Comparison of ENCODE assay signal across 28 cellular contexts in the genomic region with DNA sequence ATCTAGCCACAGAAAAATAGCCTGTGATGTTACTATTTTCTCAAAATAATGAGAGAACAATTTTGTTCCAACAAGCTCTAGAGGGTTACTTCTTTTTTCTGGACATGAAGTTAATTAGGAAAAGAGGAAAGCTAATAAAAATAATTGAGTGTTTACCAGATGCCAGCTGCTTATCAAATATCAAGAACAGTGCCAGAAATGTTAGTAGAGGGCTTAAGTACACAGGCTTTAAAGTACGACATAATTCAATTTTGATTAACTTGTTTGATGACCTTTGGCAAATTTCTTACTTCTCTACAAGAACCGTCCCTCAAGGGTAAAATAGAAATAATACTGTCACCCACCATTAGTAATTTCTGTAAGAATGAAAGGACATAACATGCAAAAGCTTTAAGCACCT.
"Had no signal": no experiment of that assay in that cellular context is flagged by ENCODE, and none has a peak within 500 bp of the region (broad histone marks: within the 10 kb centered on the region; RNA-seq: fewer than 3 reads in every experiment).

No MANE protein-coding gene starts in this region.

- H3K9me3 Mint-ChIP-seq: activated CD4-positive, alpha-beta T cell treated with anti-CD3 and anti-CD28 coated beads, Interleukin-2, amount 10 ng/mL, durations not matched to agents 24 days and 14 days; activated naive CD4-positive, alpha-beta T cell treated with anti-CD3 and anti-CD28 coated beads, Interleukin-2, amount 50 U/mL, for 24 hours; activated T-helper 1 cell treated with anti-CD3 and anti-CD28 coated beads, Interleukin-12 subunit alpha, Interleukin-12 subunit beta, Interleukin-2, Interleukin-4 antibody, amounts not matched to agents 30 ng/mL and 10 ng/mL and 1 ng/mL, durations not matched to agents 14 hours and 24 hours and 36 hours had no signal

- H3K4me1 ChIP-seq: ascending aorta, SJSA1 had no signal

- ATAC-seq: activated CD8-positive, alpha-beta memory T cell treated with anti-CD3 and anti-CD28 coated beads, Interleukin-2, amount 10 ng/mL, durations not matched to agents 7 days and 5 days; body of pancreas; PC-3; T-helper 17 cell had no signal

- H3K36me3 Mint-ChIP-seq: activated CD8-positive, alpha-beta memory T cell treated with anti-CD3 and anti-CD28 coated beads, Interleukin-2, amount 10 ng/mL, durations not matched to agents 7 days and 5 days; activated naive CD4-positive, alpha-beta T cell treated with anti-CD3 and anti-CD28 coated beads, Interleukin-2, amount 50 U/mL, for 24 hours had no signal

- H3K9me3 ChIP-seq: ascending aorta, body of pancreas had no signal

- H3K4me3 Mint-ChIP-seq: activated B cell treated with CpG ODN at 0.5 μM for 24 hours; activated CD4-positive, alpha-beta T cell treated with anti-CD3 and anti-CD28 coated beads, Interleukin-2, amount 10 ng/mL, durations not matched to agents 24 days and 14 days; activated CD8-positive, alpha-beta memory T cell treated with anti-CD3 and anti-CD28 coated beads, Interleukin-2, amount 10 ng/mL, durations not matched to agents 7 days and 5 days; activated naive CD4-positive, alpha-beta T cell treated with anti-CD3 and anti-CD28 coated beads, Interleukin-2, amount 50 U/mL, for 24 hours; activated T-cell treated with anti-CD3 and anti-CD28 coated beads, Interleukin-2, amount 50 U/mL, for 24 hours; activated T-helper 1 cell treated with anti-CD3 and anti-CD28 coated beads, Interleukin-12 subunit alpha, Interleukin-12 subunit beta, Interleukin-2, Interleukin-4 antibody, amounts not matched to agents 30 ng/mL and 10 ng/mL and 1 ng/mL, durations not matched to agents 14 hours and 24 hours and 36 hours; IgD-negative memory B cell; T-helper 17 cell had no signal

- H3K4me1 Mint-ChIP-seq: activated B cell treated with CpG ODN at 0.5 μM for 24 hours; activated CD4-positive, alpha-beta T cell treated with anti-CD3 and anti-CD28 coated beads, Interleukin-2, amount 10 ng/mL, durations not matched to agents 24 days and 14 days; activated CD8-positive, alpha-beta memory T cell treated with anti-CD3 and anti-CD28 coated beads, Interleukin-2, amount 10 ng/mL, durations not matched to agents 7 days and 5 days; activated naive CD4-positive, alpha-beta T cell treated with anti-CD3 and anti-CD28 coated beads, Interleukin-2, amount 50 U/mL, for 24 hours; IgD-negative memory B cell; T-helper 17 cell had no signal

- H3K4me3 ChIP-seq: ascending aorta, body of pancreas, SJSA1 had no signal

- H3K27ac Mint-ChIP-seq: activated B cell treated with CpG ODN at 0.5 μM for 24 hours; activated CD4-positive, alpha-beta T cell treated with anti-CD3 and anti-CD28 coated beads, Interleukin-2, amount 10 ng/mL, durations not matched to agents 24 days and 14 days; activated CD8-positive, alpha-beta memory T cell treated with anti-CD3 and anti-CD28 coated beads, Interleukin-2, amount 10 ng/mL, durations not matched to agents 7 days and 5 days; activated naive CD4-positive, alpha-beta T cell treated with anti-CD3 and anti-CD28 coated beads, Interleukin-2, amount 50 U/mL, for 24 hours; activated T-cell treated with anti-CD3 and anti-CD28 coated beads, Interleukin-2, amount 50 U/mL, for 24 hours; activated T-helper 1 cell treated with anti-CD3 and anti-CD28 coated beads, Interleukin-12 subunit alpha, Interleukin-12 subunit beta, Interleukin-2, Interleukin-4 antibody, amounts not matched to agents 30 ng/mL and 10 ng/mL and 1 ng/mL, durations not matched to agents 14 hours and 24 hours and 36 hours; IgD-negative memory B cell; T-helper 17 cell had no signal

- H3K27me3 Mint-ChIP-seq: activated B cell treated with CpG ODN at 0.5 μM for 24 hours; activated CD4-positive, alpha-beta T cell treated with anti-CD3 and anti-CD28 coated beads, Interleukin-2, amount 10 ng/mL, durations not matched to agents 24 days and 14 days; activated CD8-positive, alpha-beta memory T cell treated with anti-CD3 and anti-CD28 coated beads, Interleukin-2, amount 10 ng/mL, durations not matched to agents 7 days and 5 days; activated naive CD4-positive, alpha-beta T cell treated with anti-CD3 and anti-CD28 coated beads, Interleukin-2, amount 50 U/mL, for 24 hours; activated T-cell treated with anti-CD3 and anti-CD28 coated beads, Interleukin-2, amount 50 U/mL, for 24 hours; IgD-negative memory B cell; T-helper 17 cell had no signal

- DNase-seq: activated B cell treated with CpG ODN at 0.5 μM for 24 hours; activated CD4-positive, alpha-beta T cell treated with anti-CD3 and anti-CD28 coated beads for 1 hour; activated CD4-positive, alpha-beta T cell treated with anti-CD3 and anti-CD28 coated beads, Interleukin-2, amount 10 ng/mL, durations not matched to agents 24 days and 14 days; activated CD4-positive, alpha-beta T cell treated with anti-CD3 and anti-CD28 coated beads, Interleukin-2, amount 50 U/mL, for 48 hours; activated CD8-positive, alpha-beta memory T cell treated with anti-CD3 and anti-CD28 coated beads, Interleukin-2, amount 10 ng/mL, durations not matched to agents 7 days and 5 days; activated effector memory CD4-positive, alpha-beta T cell treated with Interleukin-2 at 50 U/mL for 16 hours; activated naive CD4-positive, alpha-beta T cell; activated T-cell treated with anti-CD3 and anti-CD28 coated beads, Interleukin-2, amount 50 U/mL, for 24 hours; amniotic stem cell; body of pancreas; central memory CD4-positive, alpha-beta T cell; KG1; NCI-H1092; NCI-H146; NCI-H2029; NCI-H2107; NCI-H2171 treated with DMSO at 0.1 percent for 48 hours; NCI-H226; NCI-H82; PC-3; SHP77; T-helper 17 cell; T-helper 9 cell had no signal

- H3K36me3 ChIP-seq: ascending aorta, SJSA1 had no signal
